13 cellular contexts compared by ENCODE assay signal in the genomic region with DNA sequence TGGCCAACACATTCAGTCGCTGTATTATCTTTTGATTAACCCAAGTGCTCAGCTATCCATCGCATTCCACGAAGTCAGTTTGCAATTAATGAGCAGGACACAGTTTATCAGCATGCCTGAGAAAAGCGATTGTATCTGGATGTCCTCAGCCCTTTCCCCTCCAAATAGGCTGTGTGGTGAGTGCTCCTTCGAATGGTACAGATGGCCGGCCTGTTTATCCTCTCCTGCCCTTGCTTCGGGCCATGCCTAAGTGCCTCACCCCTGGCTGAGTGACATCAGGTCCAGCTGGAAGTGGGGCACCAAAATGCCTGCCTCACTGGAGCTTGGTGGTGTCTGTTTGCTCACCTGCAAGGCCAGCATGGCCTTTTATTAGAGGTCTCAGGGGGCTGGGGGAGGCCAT.
"Had no signal": no experiment of that assay in that cellular context is flagged by ENCODE, and none has a peak within 500 bp of the region (broad histone marks: within the 10 kb centered on the region; RNA-seq: fewer than 3 reads in every experiment).

No MANE protein-coding gene starts in this region.

- DNase-seq: activated CD4-positive, alpha-beta T cell treated with anti-CD3 and anti-CD28 coated beads, Interleukin-2, amount 50 U/mL, for 4 hours; activated CD4-positive, CD25-positive, alpha-beta regulatory T cell treated with anti-CD3 and anti-CD28 coated beads, Interleukin-2, amount 50 U/mL, for 72 hours; activated naive CD4-positive, alpha-beta T cell; activated T-cell treated with anti-CD3 and anti-CD28 coated beads, Interleukin-2, amount 50 U/mL, for 72 hours; aorta; foreskin melanocyte; heart left ventricle; mucosa of descending colon; natural killer cell; right lobe of liver; stimulated activated naive CD4-positive, alpha-beta T cell treated with Interleukin-2 at 50 U/mL for 16 hours had no signal

- H3K36me3 ChIP-seq: heart left ventricle, right lobe of liver had no signal

- H3K27ac Mint-ChIP-seq: activated T-cell treated with anti-CD3 and anti-CD28 coated beads, Interleukin-2, amount 50 U/mL, for 72 hours; natural killer cell; progenitor cell of endocrine pancreas; type B pancreatic cell had no signal

- ATAC-seq: activated T-cell treated with anti-CD3 and anti-CD28 coated beads, Interleukin-2, amount 50 U/mL, for 72 hours; heart left ventricle; mucosa of descending colon; right lobe of liver had no signal

- H3K27me3 ChIP-seq: heart left ventricle, right lobe of liver had no signal

- H3K4me3 Mint-ChIP-seq: activated T-cell treated with anti-CD3 and anti-CD28 coated beads, Interleukin-2, amount 50 U/mL, for 72 hours; natural killer cell; type B pancreatic cell had no signal

- H3K4me3 ChIP-seq: heart left ventricle, mucosa of descending colon, right lobe of liver had no signal

- H3K9me3 ChIP-seq: heart left ventricle, mucosa of descending colon, right lobe of liver had no signal

- H3K9me3 Mint-ChIP-seq: activated T-cell treated with anti-CD3 and anti-CD28 coated beads, Interleukin-2, amount 50 U/mL, for 72 hours; natural killer cell; type B pancreatic cell had no signal

- H3K36me3 Mint-ChIP-seq: natural killer cell, type B pancreatic cell had no signal
